Comparison of ENCODE assay signal across 1 cellular context in genomic region chr7:5822742-5823503, GRCh38.
A peak's percentile ranks its signal among the peaks of the same experiment; 100 is the strongest.
TF ChIP-seq lines count a peak whose summit lies in the region.

No MANE protein-coding gene starts in this region.

TF ChIP-seq in K562, 482 proteins besides CTCF, POLR2A, EP300 and RAD21 (continued from another document and continues in another):
- TF ChIP-seq TSHZ1 (CRISPR knock-in tag; IDR thresholded peaks at IDR 0.05) = no peak
- TF ChIP-seq NFRKB (IDR thresholded peaks at IDR 0.05; ENCODE audit: low read depth) = peak; percentile 64; the same call in 1 of the 2 replicates
- 0 out of 2 replicates have a peak, but pooled peaks have one; percentile 17 for TF ChIP-seq ZNF445 (CRISPR knock-in tag; IDR thresholded peaks at IDR 0.05; ENCODE audit: low read depth)
- no peak for TF ChIP-seq KLF10 (CRISPR knock-in tag; IDR thresholded peaks at IDR 0.05)
- peak; percentile 33 to 75; a peak in 2 of 4 replicates for TF ChIP-seq SIN3A (IDR thresholded peaks at IDR 0.05; ENCODE audit: borderline replicate concordance in 2 of 2, control insufficient read depth in 1 of 2, low read depth in 2 of 2, low read length in 2 of 2)
- no peak for TF ChIP-seq DLX4 (CRISPR knock-in tag; IDR thresholded peaks at IDR 0.05)
- peak; percentile 90 for TF ChIP-seq ZNF143 (CRISPR knock-in tag; IDR thresholded peaks at IDR 0.05)
- peak; percentile 75; the same call in 1 of the 2 replicates for TF ChIP-seq NKRF (IDR thresholded peaks at IDR 0.05; ENCODE audit: borderline replicate concordance)
- no peak for TF ChIP-seq ATF1 (CRISPR knock-in tag; IDR thresholded peaks at IDR 0.05)
- peak; percentile 79 for TF ChIP-seq ATF1 (tag; IDR thresholded peaks at IDR 0.05)
- no peak for TF ChIP-seq KAT2B (IDR thresholded peaks at IDR 0.05; ENCODE audit: low read depth, low read length)
- TF ChIP-seq ZNF717 (CRISPR knock-in tag; IDR thresholded peaks at IDR 0.05) = no peak
- TF ChIP-seq MYNN (IDR thresholded peaks at IDR 0.05) = peak; percentile 12; the same call in 1 of the 2 replicates
- TF ChIP-seq MYNN (CRISPR knock-in tag; IDR thresholded peaks at IDR 0.05) = no peak
- no peak for TF ChIP-seq GTF2A2 (tag; IDR thresholded peaks at IDR 0.05)
- no peak for TF ChIP-seq ZZZ3 (IDR thresholded peaks at IDR 0.05)
- TF ChIP-seq ZNF197 (CRISPR knock-in tag; IDR thresholded peaks at IDR 0.05; ENCODE audit: low read depth) = no peak
- TF ChIP-seq KLF1 (tag; IDR thresholded peaks at IDR 0.05) = peak; percentile 84
- TF ChIP-seq EP400 (IDR thresholded peaks at IDR 0.05) = peak; percentile 93
- TF ChIP-seq NR0B1 (IDR thresholded peaks at IDR 0.05; ENCODE audit: partially characterized antibody) = no peak
- TF ChIP-seq ZNF780A (CRISPR knock-in tag; IDR thresholded peaks at IDR 0.05) = no peak
- TF ChIP-seq HINFP (tag; conservative IDR thresholded peaks at IDR 0.05; ENCODE audit: low read depth) = no peak
- TF ChIP-seq STAT6 (CRISPR knock-in tag; IDR thresholded peaks at IDR 0.05) = no peak
- TF ChIP-seq POLR3A (IDR thresholded peaks at IDR 0.05; ENCODE audit: borderline replicate concordance, extremely low read depth, insufficient read depth, insufficient read length) = no peak
- TF ChIP-seq CREB3L1 (IDR thresholded peaks at IDR 0.05; ENCODE audit: borderline replicate concordance, low read depth) = peak; percentile 92
- TF ChIP-seq ETV1 (tag; conservative IDR thresholded peaks at IDR 0.05; ENCODE audit: low read depth) = peak; percentile 75
- TF ChIP-seq ZNF318 (IDR thresholded peaks at IDR 0.05; ENCODE audit: borderline replicate concordance in 1 of 2, low read depth in 1 of 2) = peak in 1 of 2 experiments; percentile 56; a peak in 1 of 4 replicates
